Comparison of ENCODE assay signal across 15 cellular contexts in genomic region chr9:89533396-89534187, GRCh38. TPM values are rescaled to one million over a fixed set of nuclear protein-coding genes. Genes with fewer than 3 reads are reported as not detected.
DNase-seq lines count a peak whose midpoint lies in the region; ATAC-seq and TF ChIP-seq lines count a peak whose summit lies in the region.
"Had no signal": no experiment of that assay in that cellular context is flagged by ENCODE, and none has a peak within 500 bp of the region (broad histone marks: within the 10 kb centered on the region; RNA-seq: fewer than 3 reads in every experiment).

No MANE protein-coding gene starts in this region.

- no peak for ATAC-seq in CD4-positive, CD25-positive, alpha-beta regulatory T cell (ENCODE audit: low read depth in 2 of 2)
- no peak for ATAC-seq in naive thymus-derived CD4-positive, alpha-beta T cell
- ATAC-seq in HG03457 (IDR thresholded peaks at IDR 0.05; ENCODE audit: unreplicated experiment), result no peak
- ATAC-seq: sciatic nerve had no signal

- H3K4me1 ChIP-seq in CD4-positive, CD25-positive, alpha-beta regulatory T cell (ENCODE audit: control insufficient read depth, insufficient read depth, low read length, poor library complexity, severe bottlenecking), result peaks cover 78% of the 10 kb centered on the region
- peaks cover 89 to 97% of the 10 kb centered on the region in 2 donors for H3K4me1 ChIP-seq in naive thymus-derived CD4-positive, alpha-beta T cell (ENCODE audit: control insufficient read depth in 2 of 2, insufficient read depth in 2 of 2, low read length in 2 of 2)
- no peaks in the 10 kb centered on the region for H3K4me1 ChIP-seq in vagina

- intact Hi-C loops in naive thymus-derived CD4-positive, alpha-beta T cell (cut with micrococcal nuclease), result loop anchor here in 1 of 2 donors (2.0 kb wide), 1 partner anchor 15 kb away; no protein-coding TSS in a partner anchor
- intact Hi-C loops in vagina (cut with DNase I), result no loop called here

- no peaks in the 10 kb centered on the region for H3K9me3 Mint-ChIP-seq in CD4-positive, CD25-positive, alpha-beta regulatory T cell
- H3K9me3 Mint-ChIP-seq in brain, result peaks cover 2 to 9% (median 8%) of the 10 kb centered on the region in 5 experiments
- H3K9me3 Mint-ChIP-seq in naive thymus-derived CD4-positive, alpha-beta T cell, result peaks cover 0 to 5% (median 0%) of the 10 kb centered on the region in 11 donors

- H3K4me3 ChIP-seq in CD4-positive, CD25-positive, alpha-beta regulatory T cell (ENCODE audit: low read depth, low read length), result no peak overlapping the region
- no peak overlapping the region for H3K4me3 ChIP-seq in naive thymus-derived CD4-positive, alpha-beta T cell (ENCODE audit: low read length)
- no peak overlapping the region for H3K4me3 ChIP-seq in vagina
- H3K4me3 ChIP-seq: esophagus squamous epithelium, suprapubic skin had no signal

- peaks cover 5% of the 10 kb centered on the region for H3K27me3 Mint-ChIP-seq in CD4-positive, CD25-positive, alpha-beta regulatory T cell
- H3K27me3 Mint-ChIP-seq in brain, result peaks cover 2% of the 10 kb centered on the region
- no peaks in the 10 kb centered on the region for H3K27me3 Mint-ChIP-seq in naive thymus-derived CD4-positive, alpha-beta T cell

- TF ChIP-seq POLR2A in vagina (IDR thresholded peaks at IDR 0.05), result no peak

- POLR2A ChIA-PET in naive thymus-derived CD4-positive, alpha-beta T cell (lab: Charles Lee), result interaction anchor here (0.9 to 13.1 kb wide), 7 partner anchors 11 to 115 kb away, joined by 3 to 139 read pairs (median 4); no protein-coding TSS in a partner anchor

- peak overlapping the region; percentile 41 to 89 (median 83) for H3K27ac Mint-ChIP-seq in CD4-positive, CD25-positive, alpha-beta regulatory T cell
- peak overlapping the region; percentile 6 to 93 (median 68) for H3K27ac Mint-ChIP-seq in brain
- H3K27ac Mint-ChIP-seq in naive thymus-derived CD4-positive, alpha-beta T cell, result peak overlapping the region in 8 of 9 donors; percentile 69 to 100 (median 85)
- H3K27ac Mint-ChIP-seq: mesothelial cell of epicardium had no signal

- H3K36me3 Mint-ChIP-seq in CD4-positive, CD25-positive, alpha-beta regulatory T cell, result no peaks in the 10 kb centered on the region
- H3K36me3 Mint-ChIP-seq in brain, result no peaks in the 10 kb centered on the region
- H3K36me3 Mint-ChIP-seq in naive thymus-derived CD4-positive, alpha-beta T cell, result peaks cover 0 to 8% (median 0%) of the 10 kb centered on the region in 5 donors
- H3K36me3 Mint-ChIP-seq: mesothelial cell of epicardium had no signal

- TF ChIP-seq CTCF in brain (conservative IDR thresholded peaks at IDR 0.05) (no peak), vagina (IDR thresholded peaks at IDR 0.05) (no peak)

- no peaks in the 10 kb centered on the region for H3K27me3 ChIP-seq in CD4-positive, CD25-positive, alpha-beta regulatory T cell (ENCODE audit: control insufficient read depth, insufficient read depth, low read length)
- no peaks in the 10 kb centered on the region for H3K27me3 ChIP-seq in naive thymus-derived CD4-positive, alpha-beta T cell (ENCODE audit: control insufficient read depth in 2 of 2, insufficient read depth in 2 of 2, low read length in 2 of 2)
- H3K27me3 ChIP-seq in vagina, result no peaks in the 10 kb centered on the region
- H3K27me3 ChIP-seq: esophagus squamous epithelium, suprapubic skin had no signal

- H3K9me3 ChIP-seq in CD4-positive, CD25-positive, alpha-beta regulatory T cell (ENCODE audit: control insufficient read depth in 2 of 2, low read length in 2 of 2), result no peaks in the 10 kb centered on the region
- H3K9me3 ChIP-seq in KOPT-K1 (ENCODE audit: insufficient read depth, low read length, poor library complexity, severe bottlenecking), result no peaks in the 10 kb centered on the region
- H3K9me3 ChIP-seq in naive thymus-derived CD4-positive, alpha-beta T cell (ENCODE audit: control insufficient read depth in 2 of 3, low read length in 3 of 3), result no peaks in the 10 kb centered on the region
- H3K9me3 ChIP-seq in vagina, result no peaks in the 10 kb centered on the region
- H3K9me3 ChIP-seq: esophagus squamous epithelium, suprapubic skin had no signal

- H3K36me3 ChIP-seq in CD4-positive, CD25-positive, alpha-beta regulatory T cell (ENCODE audit: control insufficient read depth, insufficient read depth, low read length), result no peaks in the 10 kb centered on the region
- H3K36me3 ChIP-seq in KOPT-K1 (ENCODE audit: insufficient read depth, low read length) (no peaks in the 10 kb centered on the region), vagina (no peaks in the 10 kb centered on the region)
- no peaks in the 10 kb centered on the region for H3K36me3 ChIP-seq in naive thymus-derived CD4-positive, alpha-beta T cell (ENCODE audit: control insufficient read depth in 2 of 3, insufficient read depth in 3 of 3, low read length in 3 of 3)
- H3K36me3 ChIP-seq: esophagus squamous epithelium, suprapubic skin had no signal

- no peak overlapping the region for H3K27ac ChIP-seq in CD4-positive, CD25-positive, alpha-beta regulatory T cell (ENCODE audit: insufficient read depth, low read length, poor library complexity, severe bottlenecking)
- H3K27ac ChIP-seq in KOPT-K1 (ENCODE audit: low read depth, low read length, poor library complexity, severe bottlenecking) (peak overlapping the region; percentile 100), vagina (no peak overlapping the region)
- peak overlapping the region; percentile 6 for H3K27ac ChIP-seq in naive thymus-derived CD4-positive, alpha-beta T cell (ENCODE audit: low read depth, low read length)
- H3K27ac ChIP-seq: C4-2B, esophagus squamous epithelium, suprapubic skin had no signal

- H3K4me1 Mint-ChIP-seq in CD4-positive, CD25-positive, alpha-beta regulatory T cell, result peaks cover 37 to 98% (median 61%) of the 10 kb centered on the region in 4 donors
- peaks cover 23% of the 10 kb centered on the region for H3K4me1 Mint-ChIP-seq in brain
- H3K4me1 Mint-ChIP-seq in naive thymus-derived CD4-positive, alpha-beta T cell, result peaks cover 80 to 100% (median 98%) of the 10 kb centered on the region in 7 donors

- no peak for DNase-seq in CD4-positive, CD25-positive, alpha-beta regulatory T cell
- no peak for DNase-seq in naive thymus-derived CD4-positive, alpha-beta T cell
- DNase-seq in SW480 (ENCODE audit: low spot score), result no peak
- DNase-seq in stimulated activated CD4-positive, alpha-beta T cell treated with anti-CD3 and anti-CD28 coated beads, Interleukin-15, amount 100 ng/mL, for 24 hours, result no peak
- DNase-seq in vagina (ENCODE audit: extremely low spot score in 2 of 2), result no peak
- DNase-seq: activated T-cell treated with anti-CD3 and anti-CD28 coated beads, Interleukin-2, amount 50 U/mL, for 48 hours; esophagus squamous epithelium; NCI-H510A had no signal

- CTCF ChIA-PET in naive thymus-derived CD4-positive, alpha-beta T cell (lab: Charles Lee), result interaction anchor here (0.7 to 1.7 kb wide), 3 partner anchors 10 to 109 kb away, joined by 3 to 6 read pairs (median 3); no protein-coding TSS in a partner anchor

- peak overlapping the region in 1 of 4 donors; percentile 26 for H3K4me3 Mint-ChIP-seq in CD4-positive, CD25-positive, alpha-beta regulatory T cell
- H3K4me3 Mint-ChIP-seq in brain, result peak overlapping the region in 1 of 5 experiments; percentile 22
- H3K4me3 Mint-ChIP-seq in naive thymus-derived CD4-positive, alpha-beta T cell, result peak overlapping the region in 7 of 10 donors; percentile 2 to 68 (median 29)
- H3K4me3 Mint-ChIP-seq: mesothelial cell of epicardium had no signal

RNA-seq across cellular contexts. Expression of gene SEMA4D, which starts 35.7 kb away (rescaled TPM):
- 480 TPM for total RNA-seq in CD4-positive, CD25-positive, alpha-beta regulatory T cell
- 100 to 1,000 TPM in 1 of 4 donors, 10 to 100 TPM in 3; 67.5 to 108 (median 90.2) TPM for polyA plus RNA-seq in CD4-positive, CD25-positive, alpha-beta regulatory T cell
- 91.5 TPM for polyA plus RNA-seq in brain (ENCODE audit: insufficient read depth, low read depth, low replicate concordance)
- total RNA-seq in naive thymus-derived CD4-positive, alpha-beta T cell, result 100 to 1,000 TPM; 389 to 465 (median 460) TPM
- 100 to 1,000 TPM; 114 to 268 TPM for polyA plus RNA-seq in naive thymus-derived CD4-positive, alpha-beta T cell
- 39.3 TPM for total RNA-seq in vagina

Comparison
In these comparisons a context has a peak if more than half of its experiments do, and no peak if none do; other contexts are left out.
1. H3K27ac ChIP-seq: peak in KOPT-K1 (single experiment) and naive thymus-derived CD4-positive, alpha-beta T cell (single experiment); none in CD4-positive, CD25-positive, alpha-beta regulatory T cell (single experiment) and vagina (single experiment).
2. Peak in every context shown above with its lines, with median percentiles within 50 percentile points of each other: H3K27ac Mint-ChIP-seq.